Comparison of ENCODE assay signal across 1 cellular context in genomic region chr2:3536682-3537632, GRCh38.
TF ChIP-seq lines count a peak whose summit lies in the region.

No MANE protein-coding gene starts in this region.

TF ChIP-seq in liver, 16 proteins besides CTCF, POLR2A, EP300 and RAD21 (continued from another document):
- TF ChIP-seq, protein P1, sequence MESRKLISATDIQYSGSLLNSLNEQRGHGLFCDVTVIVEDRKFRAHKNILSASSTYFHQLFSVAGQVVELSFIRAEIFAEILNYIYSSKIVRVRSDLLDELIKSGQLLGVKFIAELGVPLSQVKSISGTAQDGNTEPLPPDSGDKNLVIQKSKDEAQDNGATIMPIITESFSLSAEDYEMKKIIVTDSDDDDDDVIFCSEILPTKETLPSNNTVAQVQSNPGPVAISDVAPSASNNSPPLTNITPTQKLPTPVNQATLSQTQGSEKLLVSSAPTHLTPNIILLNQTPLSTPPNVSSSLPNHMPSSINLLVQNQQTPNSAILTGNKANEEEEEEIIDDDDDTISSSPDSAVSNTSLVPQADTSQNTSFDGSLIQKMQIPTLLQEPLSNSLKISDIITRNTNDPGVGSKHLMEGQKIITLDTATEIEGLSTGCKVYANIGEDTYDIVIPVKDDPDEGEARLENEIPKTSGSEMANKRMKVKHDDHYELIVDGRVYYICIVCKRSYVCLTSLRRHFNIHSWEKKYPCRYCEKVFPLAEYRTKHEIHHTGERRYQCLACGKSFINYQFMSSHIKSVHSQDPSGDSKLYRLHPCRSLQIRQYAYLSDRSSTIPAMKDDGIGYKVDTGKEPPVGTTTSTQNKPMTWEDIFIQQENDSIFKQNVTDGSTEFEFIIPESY (IDR thresholded peaks at IDR 0.05): no peak
- TF ChIP-seq EGR1 (IDR thresholded peaks at IDR 0.05; ENCODE audit: low read depth in 2 of 2) (peak in 1 of 2 donors; percentile 41), ATF3 (IDR thresholded peaks at IDR 0.05) (no peak), HNF4A (conservative IDR thresholded peaks at IDR 0.05) (peak; percentile 90 to 94), HNF4G (IDR thresholded peaks at IDR 0.05) (peak; percentile 73), GABPA (IDR thresholded peaks at IDR 0.05 in 1 of 2, conservative IDR thresholded peaks at IDR 0.05 in 1 of 2) (peak in 1 of 2 donors; percentile 39), FOXA1 (IDR thresholded peaks at IDR 0.05) (no peak), YY1 (IDR thresholded peaks at IDR 0.05) (peak; percentile 42)
